Comparison of ENCODE assay signal across 26 cellular contexts in genomic region chr1:58551741-58552140, GRCh38. TPM values are rescaled to one million over a fixed set of nuclear protein-coding genes. Genes with fewer than 3 reads are reported as not detected.
DNase-seq lines count a peak whose midpoint lies in the region; ATAC-seq and FAIRE-seq lines count a peak whose summit lies in the region.
"Had no signal": no experiment of that assay in that cellular context is flagged by ENCODE, and none has a peak within 500 bp of the region (broad histone marks: within the 10 kb centered on the region; RNA-seq: fewer than 3 reads in every experiment).

No MANE protein-coding gene starts in this region.

- H3K9ac ChIP-seq in neuronal stem cell (ENCODE audit: low read depth, low read length, poor library complexity), result peak overlapping the region; percentile 53

- H4K8ac ChIP-seq in neuronal stem cell (ENCODE audit: low read depth, low read length), result no peak overlapping the region

- DNase-seq in right cardiac atrium (peak; percentile 51 to 54 (median 53)), Right ventricle myocardium inferior (ENCODE audit: missing footprints) (no peak), SJCRH30 (peak; percentile 44 to 66), neuronal stem cell (ENCODE audit: low spot score) (no peak), middle frontal gyrus (ENCODE audit: extremely low spot score, low spot score) (no peak), NCI-H526 (lab: John Stamatoyannopoulos, UW) (no peak), small intestine (no peak)
- DNase-seq: Caco-2; CD8-positive, alpha-beta T cell; KBM-7; MG63; NCI-H1105 treated with DMSO at 0.1 percent for 48 hours; NCI-H146; NCI-H2029; NCI-H345; NCI-H510A treated with DMSO at 0.1 percent for 48 hours; NCI-H748 treated with DMSO at 0.1 percent for 48 hours; RPMI8226; SHP77; T-helper 1 cell had no signal

- H2BK5ac ChIP-seq in neuronal stem cell (ENCODE audit: low read length), result no peak overlapping the region

- no peak overlapping the region for H2BK15ac ChIP-seq in neuronal stem cell (ENCODE audit: low read length)

- H3K14ac ChIP-seq in neuronal stem cell (ENCODE audit: low read length), result no peak overlapping the region

- H3K9me3 ChIP-seq in right cardiac atrium (ENCODE audit: control insufficient read depth, low read length) (no peaks in the 10 kb centered on the region), SJCRH30 (replicated peaks) (no peaks in the 10 kb centered on the region), neuronal stem cell (replicated peaks in 1 of 2; ENCODE audit: control insufficient read depth in 2 of 2, insufficient read depth in 1 of 2, low read depth in 1 of 2, low read length in 2 of 2) (no peaks in the 10 kb centered on the region), small intestine (ENCODE audit: control insufficient read depth, low read depth) (no peaks in the 10 kb centered on the region)
- H3K9me3 ChIP-seq: Caco-2, MG63 had no signal

- H3K27me3 ChIP-seq in right cardiac atrium (ENCODE audit: control insufficient read depth, insufficient read depth) (no peaks in the 10 kb centered on the region), SJCRH30 (no peaks in the 10 kb centered on the region), neuronal stem cell (ENCODE audit: control insufficient read depth in 3 of 3, insufficient read depth in 3 of 3, low read depth in 1 of 3, low read length in 3 of 3) (peaks cover 0 to 9% (median 0%) of the 10 kb centered on the region in 3 experiments), small intestine (ENCODE audit: control insufficient read depth in 2 of 2, insufficient read depth in 2 of 2, low read length in 2 of 2) (peaks cover 0 to 2% of the 10 kb centered on the region in 2 donors)
- H3K27me3 ChIP-seq: MG63 had no signal

- ATAC-seq in right cardiac atrium (peak in 1 of 2 donors; percentile 34), Right ventricle myocardium inferior (no peak)
- ATAC-seq: CD8-positive, alpha-beta T cell; HCT116 had no signal

- H3K18ac ChIP-seq in neuronal stem cell (ENCODE audit: low read length), result no peak overlapping the region

- no peak overlapping the region for H2BK12ac ChIP-seq in neuronal stem cell (ENCODE audit: low read length)

- intact Hi-C loops in right cardiac atrium (cut with DNase I), result no loop called here
- intact Hi-C loops in Right ventricle myocardium inferior (cut with DNase I), result no loop called here

- no peak overlapping the region for H2AK5ac ChIP-seq in neuronal stem cell (ENCODE audit: low read depth, low read length)

- no peaks in the 10 kb centered on the region for H3K4me1 ChIP-seq in right cardiac atrium (ENCODE audit: control insufficient read depth, insufficient read depth, low read length)
- H3K4me1 ChIP-seq in SJCRH30, result peaks cover 9% of the 10 kb centered on the region
- no peaks in the 10 kb centered on the region for H3K4me1 ChIP-seq in neuronal stem cell (ENCODE audit: control insufficient read depth in 2 of 2, insufficient read depth in 1 of 2, low read depth in 1 of 2, low read length in 2 of 2)
- H3K4me1 ChIP-seq in small intestine (ENCODE audit: control insufficient read depth in 2 of 2, insufficient read depth in 1 of 2, low read depth in 1 of 2, low read length in 1 of 2), result no peaks in the 10 kb centered on the region
- H3K4me1 ChIP-seq: Caco-2 had no signal

- WGBS in right cardiac atrium, result 36% methylated on average over 5 of the region's 5 CpGs
- WGBS in neuronal stem cell (ENCODE audit: extremely low coverage in 2 of 2, insufficient read length in 2 of 2, insufficient replicate concordance in 1 of 2), 2 donors, result no CpG with 5 or more reads among the region's 5 CpGs
- 69 to 72% (median 71%) methylated on average over 5 of the region's 5 CpGs for WGBS in small intestine, 3 donors

- H2AFZ ChIP-seq in neuronal stem cell (ENCODE audit: low read length), result no peak overlapping the region

- no peak overlapping the region for H2BK120ac ChIP-seq in neuronal stem cell (ENCODE audit: low read depth, low read length)

- H3K4me3 ChIP-seq in right cardiac atrium (ENCODE audit: low read length), result no peak overlapping the region
- no peak overlapping the region for H3K4me3 ChIP-seq in SJCRH30
- H3K4me3 ChIP-seq in neuronal stem cell (ENCODE audit: low read length in 2 of 2), result no peak overlapping the region
- H3K4me3 ChIP-seq in small intestine (ENCODE audit: low read depth in 1 of 2, low read length in 2 of 2), result no peak overlapping the region
- H3K4me3 ChIP-seq: MG63 had no signal

- no peak overlapping the region for H3K23ac ChIP-seq in neuronal stem cell (ENCODE audit: low read depth, low read length, poor library complexity)

- H3K4me2 ChIP-seq in neuronal stem cell (ENCODE audit: insufficient read depth, low read length, poor library complexity, severe bottlenecking), result no peak overlapping the region

- no peak overlapping the region for H4K91ac ChIP-seq in neuronal stem cell (ENCODE audit: low read depth, low read length, poor library complexity)

- FAIRE-seq in small intestine (lab: Jason Lieb, UNC), result no peak
- FAIRE-seq: GM18507 had no signal

- H3K4ac ChIP-seq in neuronal stem cell (ENCODE audit: low read length), result no peak overlapping the region

- no peaks in the 10 kb centered on the region for H3K36me3 ChIP-seq in SJCRH30
- no peaks in the 10 kb centered on the region for H3K36me3 ChIP-seq in neuronal stem cell (replicated peaks in 1 of 2; ENCODE audit: control insufficient read depth in 2 of 2, insufficient read depth in 2 of 2, low read length in 2 of 2)
- no peaks in the 10 kb centered on the region for H3K36me3 ChIP-seq in small intestine (ENCODE audit: control insufficient read depth in 2 of 2, insufficient read depth in 2 of 2, low read length in 2 of 2)
- H3K36me3 ChIP-seq: MG63 had no signal

- no peaks in the 10 kb centered on the region for H3K79me1 ChIP-seq in neuronal stem cell (ENCODE audit: low read depth, low read length)

- H3K27ac ChIP-seq in right cardiac atrium (ENCODE audit: low read length), result no peak overlapping the region
- no peak overlapping the region for H3K27ac ChIP-seq in SJCRH30
- H3K27ac ChIP-seq in neuronal stem cell (replicated peaks; ENCODE audit: low read length), result no peak overlapping the region
- no peak overlapping the region for H3K27ac ChIP-seq in small intestine (ENCODE audit: low read depth in 1 of 2, low read length in 1 of 2)
- H3K27ac ChIP-seq: C4-2B had no signal

RNA-seq across cellular contexts. Expression of gene OMA1, which starts 5.2 kb away (rescaled TPM):
- total RNA-seq in right cardiac atrium (10 to 100 TPM; 22.4 to 32.3 (median 27.3) TPM), Right ventricle myocardium inferior (27.8 TPM)
- polyA plus RNA-seq in right cardiac atrium (19.8 TPM), small intestine (10 to 100 TPM in 1 of 3 donors, 1 to 10 TPM in 2; 7.3 to 15.9 (median 8.7) TPM)
- 26.8 and 27.0 TPM in 2 replicates for total RNA-seq in SJCRH30 (2014; rRNA removed; shearing (Covaris generic))
- polyA plus RNA-seq in neuronal stem cell (2013, experiment 1 of 2), result 5.7 TPM
- polyA plus RNA-seq in neuronal stem cell (2013, experiment 2 of 2), result 6.0 TPM

RNA-seq across cellular contexts. Expression of gene TACSTD2, which starts 25.3 kb away (rescaled TPM):
- total RNA-seq in right cardiac atrium (under 1 TPM; 0.09 to 0.33 (median 0.19) TPM), Right ventricle myocardium inferior (0.14 TPM)
- polyA plus RNA-seq in right cardiac atrium (0.14 TPM), small intestine (1 to 10 TPM in 2 of 3 donors, under 1 TPM in 1; 0.89 to 1.4 (median 1.1) TPM)
- total RNA-seq in SJCRH30 (2014; rRNA removed; shearing (Covaris generic)), result not detected in 2 replicates
- polyA plus RNA-seq in neuronal stem cell (2013, experiment 1 of 2), result not detected
- polyA plus RNA-seq in neuronal stem cell (2013, experiment 2 of 2), result 0.04 TPM
- total RNA-seq: A673; CD8-positive, alpha-beta T cell; H4; HT1080 had no signal

Comparison
In these comparisons a context has a peak if more than half of its experiments do, and no peak if none do; other contexts are left out.
1. DNase-seq: peak in right cardiac atrium (3 of 3) and SJCRH30 (2 of 2); none in Right ventricle myocardium inferior (single experiment), neuronal stem cell (single experiment), middle frontal gyrus (single experiment), NCI-H526 (0 of 2) and small intestine (single experiment).